ENCODE assay signal across 8 cellular contexts in genomic region chr15:50764331-50765201, GRCh38. TPM values are rescaled to one million over a fixed set of nuclear protein-coding genes. Genes with fewer than 3 reads are reported as not detected.
DNase-seq lines count a peak whose midpoint lies in the region; ATAC-seq and TF ChIP-seq lines count a peak whose summit lies in the region.

No MANE protein-coding gene starts in this region.

- DNase-seq in COLO829 (ENCODE audit: low spot score): peak; percentile 35
- no peak for DNase-seq in NT2/D1 (ENCODE audit: low read depth, low spot score)
- no peak for DNase-seq in breast epithelium (ENCODE audit: low spot score in 2 of 2)
- DNase-seq in left lobe of liver (ENCODE audit: low spot score): no peak
- DNase-seq in stimulated activated naive B cell treated with anti-CD40 and anti-IgM and Interleukin-4, amounts not matched to agents 10 μg/mL and 1 μg/mL and 100 μg/mL, for 72 hours: no peak
- DNase-seq in T1000 (lab: John Stamatoyannopoulos, UW): no peak

- H3K9me3 ChIP-seq in NT2/D1 (ENCODE audit: insufficient read depth, low read length) (no peaks in the 10 kb centered on the region), breast epithelium (no peaks in the 10 kb centered on the region)

- peak overlapping the region; percentile 94 for H3K27ac Mint-ChIP-seq in stimulated activated naive B cell treated with anti-CD40 and anti-IgM and Interleukin-4, amounts not matched to agents 10 μg/mL and 1 μg/mL and 100 μg/mL, for 72 hours

- ATAC-seq in GM19395 (IDR thresholded peaks at IDR 0.05; ENCODE audit: unreplicated experiment) (peak; percentile 5), left lobe of liver (peak; percentile 41), HG02852 (IDR thresholded peaks at IDR 0.05; ENCODE audit: unreplicated experiment) (no peak)
- ATAC-seq in stimulated activated naive B cell treated with anti-CD40 and anti-IgM and Interleukin-4, amounts not matched to agents 10 μg/mL and 1 μg/mL and 100 μg/mL, for 72 hours (replicated peaks): peak; percentile 27 to 38

- H3K4me1 ChIP-seq in NT2/D1 (ENCODE audit: insufficient read depth, insufficient read length) (no peaks in the 10 kb centered on the region), breast epithelium (no peaks in the 10 kb centered on the region)

- H3K4me3 Mint-ChIP-seq in stimulated activated naive B cell treated with anti-CD40 and anti-IgM and Interleukin-4, amounts not matched to agents 10 μg/mL and 1 μg/mL and 100 μg/mL, for 72 hours: peak overlapping the region; percentile 82 to 87

- TF ChIP-seq CTCF in breast epithelium (IDR thresholded peaks at IDR 0.05): no peak

- no peaks in the 10 kb centered on the region for H3K27me3 ChIP-seq in NT2/D1 (ENCODE audit: insufficient read depth, insufficient read length)
- H3K27me3 ChIP-seq in breast epithelium: no peaks in the 10 kb centered on the region

- no peaks in the 10 kb centered on the region for H3K27me3 Mint-ChIP-seq in stimulated activated naive B cell treated with anti-CD40 and anti-IgM and Interleukin-4, amounts not matched to agents 10 μg/mL and 1 μg/mL and 100 μg/mL, for 72 hours

- H3K4me3 ChIP-seq in NT2/D1 (ENCODE audit: insufficient read length, low read depth) (peak overlapping the region; percentile 79), breast epithelium (peak overlapping the region; percentile 77 to 97 (median 90))

- H3K36me3 Mint-ChIP-seq in stimulated activated naive B cell treated with anti-CD40 and anti-IgM and Interleukin-4, amounts not matched to agents 10 μg/mL and 1 μg/mL and 100 μg/mL, for 72 hours: peaks cover 8 to 9% of the 10 kb centered on the region in 2 donors

- no peak for TF ChIP-seq POLR2A in breast epithelium (IDR thresholded peaks at IDR 0.05)

- H3K9ac ChIP-seq in NT2/D1 (ENCODE audit: insufficient read length, low read depth): peak overlapping the region; percentile 63

- H3K4me1 Mint-ChIP-seq in stimulated activated naive B cell treated with anti-CD40 and anti-IgM and Interleukin-4, amounts not matched to agents 10 μg/mL and 1 μg/mL and 100 μg/mL, for 72 hours: peaks cover 31 to 64% of the 10 kb centered on the region in 2 donors

- H3K27ac ChIP-seq in breast epithelium: peak overlapping the region; percentile 96 to 100

- H3K36me3 ChIP-seq in NT2/D1 (ENCODE audit: insufficient read depth, insufficient read length, low read length) (no peaks in the 10 kb centered on the region), breast epithelium (no peaks in the 10 kb centered on the region)

- no peaks in the 10 kb centered on the region for H3K9me3 Mint-ChIP-seq in stimulated activated naive B cell treated with anti-CD40 and anti-IgM and Interleukin-4, amounts not matched to agents 10 μg/mL and 1 μg/mL and 100 μg/mL, for 72 hours

- intact Hi-C loops in breast epithelium (cut with DNase I; ENCODE audit: low total_unique reads): no loop called here

RNA-seq across cellular contexts. Expression of gene SPPL2A, which starts 0.9 kb away (rescaled TPM):
- total RNA-seq in breast epithelium: 100 to 1,000 TPM in 2 of 3 donors, 10 to 100 TPM in 1; 84.6 to 162 (median 135) TPM
- 101 TPM for total RNA-seq in left lobe of liver
